In genomic region chr12:29200586-29200985, GRCh38 we compare ENCODE assay signal across 29 cellular contexts. TPM values are rescaled to one million over a fixed set of nuclear protein-coding genes. Genes with fewer than 3 reads are reported as not detected.
A peak's percentile ranks its signal among the peaks of the same experiment; 100 is the strongest.
DNase-seq lines count a peak whose midpoint lies in the region; ATAC-seq and TF ChIP-seq lines count a peak whose summit lies in the region.
"Had no signal": no experiment of that assay in that cellular context is flagged by ENCODE, and none has a peak within 500 bp of the region (broad histone marks: within the 10 kb centered on the region; RNA-seq: fewer than 3 reads in every experiment).

No MANE protein-coding gene starts in this region.

- CTCF ChIA-PET in naive thymus-derived CD4-positive, alpha-beta T cell (lab: Charles Lee), result no interaction called here

- H4K91ac ChIP-seq in mesenchymal stem cell (ENCODE audit: low read length), result no peak overlapping the region

- H3K9ac ChIP-seq in mesenchymal stem cell (ENCODE audit: low read length), result no peak overlapping the region
- H3K9ac ChIP-seq: GM23248, SK-N-SH had no signal

- H3K4me3 Mint-ChIP-seq in activated T-cell treated with anti-CD3 and anti-CD28 coated beads, Interleukin-2, amount 50 U/mL, for 24 hours, result no peak overlapping the region
- H3K4me3 Mint-ChIP-seq in naive thymus-derived CD4-positive, alpha-beta T cell, result no peak overlapping the region
- no peak overlapping the region for H3K4me3 Mint-ChIP-seq in nephron progenitor cell
- H3K4me3 Mint-ChIP-seq: activated CD4-positive, alpha-beta memory T cell treated with anti-CD3 and anti-CD28 coated beads for 36 hours; activated naive CD4-positive, alpha-beta T cell treated with anti-CD3 and anti-CD28 coated beads, Interleukin-2, amount 50 U/mL, for 24 hours; CD14-positive monocyte; IgD-negative memory B cell; mesothelial cell of epicardium; naive B cell; T-helper 1 cell treated with Interleukin-12 subunit alpha and Interleukin-12 subunit beta and Interleukin-4 antibody, amounts not matched to agents 30 μg/mL and 1 μg/mL, for 36 hours had no signal

- H3K27me3 Mint-ChIP-seq in activated T-cell treated with anti-CD3 and anti-CD28 coated beads, Interleukin-2, amount 50 U/mL, for 24 hours, result no peaks in the 10 kb centered on the region
- no peaks in the 10 kb centered on the region for H3K27me3 Mint-ChIP-seq in naive thymus-derived CD4-positive, alpha-beta T cell
- H3K27me3 Mint-ChIP-seq in nephron progenitor cell (ENCODE audit: low read depth, poor library complexity), result no peaks in the 10 kb centered on the region
- H3K27me3 Mint-ChIP-seq: activated CD4-positive, alpha-beta memory T cell treated with anti-CD3 and anti-CD28 coated beads for 36 hours; activated naive CD4-positive, alpha-beta T cell treated with anti-CD3 and anti-CD28 coated beads, Interleukin-2, amount 50 U/mL, for 24 hours had no signal

- no peaks in the 10 kb centered on the region for H3K79me1 ChIP-seq in mesenchymal stem cell (replicated peaks; ENCODE audit: low read length, poor library complexity, severe bottlenecking)

- intact Hi-C loops in naive thymus-derived CD4-positive, alpha-beta T cell (cut with micrococcal nuclease), result no loop called here

- H2BK15ac ChIP-seq in mesenchymal stem cell (ENCODE audit: low read depth, poor library complexity, severe bottlenecking), result no peak overlapping the region

- no peaks in the 10 kb centered on the region for H3K27me3 ChIP-seq in mesenchymal stem cell (ENCODE audit: control insufficient read depth in 1 of 2, insufficient read depth in 1 of 2, low read length in 2 of 2)
- H3K27me3 ChIP-seq in naive thymus-derived CD4-positive, alpha-beta T cell (ENCODE audit: control insufficient read depth in 2 of 2, insufficient read depth in 2 of 2, low read length in 2 of 2), result no peaks in the 10 kb centered on the region
- H3K27me3 ChIP-seq: testis had no signal

- H3K27ac ChIP-seq in mesenchymal stem cell (ENCODE audit: low read length, poor library complexity, severe bottlenecking), result no peak overlapping the region
- no peak overlapping the region for H3K27ac ChIP-seq in naive thymus-derived CD4-positive, alpha-beta T cell (ENCODE audit: low read depth, low read length)
- H3K27ac ChIP-seq: GM23248, testis had no signal

- H3K36me3 ChIP-seq in mesenchymal stem cell (ENCODE audit: control insufficient read depth in 1 of 2, insufficient read depth in 2 of 2, low read depth in 1 of 2, low read length in 2 of 2), result no peaks in the 10 kb centered on the region
- no peaks in the 10 kb centered on the region for H3K36me3 ChIP-seq in naive thymus-derived CD4-positive, alpha-beta T cell (ENCODE audit: control insufficient read depth in 2 of 3, insufficient read depth in 3 of 3, low read length in 3 of 3)

- peaks cover 2% of the 10 kb centered on the region for H3K4me1 ChIP-seq in mesenchymal stem cell (ENCODE audit: control insufficient read depth, insufficient read depth, low read depth, low read length)
- H3K4me1 ChIP-seq in naive thymus-derived CD4-positive, alpha-beta T cell (ENCODE audit: control insufficient read depth in 2 of 2, insufficient read depth in 2 of 2, low read length in 2 of 2), result no peaks in the 10 kb centered on the region
- H3K4me1 ChIP-seq: testis had no signal

- H3K9me3 Mint-ChIP-seq in activated T-cell treated with anti-CD3 and anti-CD28 coated beads, Interleukin-2, amount 50 U/mL, for 24 hours, result no peaks in the 10 kb centered on the region
- H3K9me3 Mint-ChIP-seq in naive thymus-derived CD4-positive, alpha-beta T cell, result peaks cover 0 to 4% (median 2%) of the 10 kb centered on the region in 11 donors
- H3K9me3 Mint-ChIP-seq in nephron progenitor cell, result peaks cover 19% of the 10 kb centered on the region
- H3K9me3 Mint-ChIP-seq: T-helper 1 cell treated with Interleukin-12 subunit alpha and Interleukin-12 subunit beta and Interleukin-4 antibody, amounts not matched to agents 30 μg/mL and 1 μg/mL, for 36 hours had no signal

- H2AFZ ChIP-seq in mesenchymal stem cell (ENCODE audit: low read depth, low read length), result peak overlapping the region; percentile 14
- H2AFZ ChIP-seq: GM23248 had no signal

- H3K18ac ChIP-seq in mesenchymal stem cell (ENCODE audit: low read depth in 1 of 2, low read length in 2 of 2), result peak overlapping the region in 1 of 2 experiments; percentile 52

- peaks cover 2% of the 10 kb centered on the region for H3K36me3 Mint-ChIP-seq in activated T-cell treated with anti-CD3 and anti-CD28 coated beads, Interleukin-2, amount 50 U/mL, for 24 hours (ENCODE audit: low read depth)
- peaks cover 0 to 9% (median 0%) of the 10 kb centered on the region in 5 donors for H3K36me3 Mint-ChIP-seq in naive thymus-derived CD4-positive, alpha-beta T cell
- H3K36me3 Mint-ChIP-seq in nephron progenitor cell (ENCODE audit: low read depth), result peaks cover 7% of the 10 kb centered on the region
- H3K36me3 Mint-ChIP-seq: mesothelial cell of epicardium, naive B cell had no signal

- H3K9me3 ChIP-seq in mesenchymal stem cell (ENCODE audit: control insufficient read depth, low read length), result no peaks in the 10 kb centered on the region
- no peaks in the 10 kb centered on the region for H3K9me3 ChIP-seq in naive thymus-derived CD4-positive, alpha-beta T cell (ENCODE audit: control insufficient read depth in 2 of 3, low read length in 3 of 3)
- H3K9me3 ChIP-seq: SK-N-SH, testis had no signal

- H2AK5ac ChIP-seq in mesenchymal stem cell (ENCODE audit: low read length, severe bottlenecking), result no peak overlapping the region

- POLR2A ChIA-PET in naive thymus-derived CD4-positive, alpha-beta T cell (lab: Charles Lee), result no interaction called here

- H3K23ac ChIP-seq in mesenchymal stem cell (ENCODE audit: low read length in 2 of 2), result no peak overlapping the region

- peak overlapping the region in 1 of 2 experiments; percentile 28 for H3K4ac ChIP-seq in mesenchymal stem cell (ENCODE audit: low read depth in 1 of 2, low read length in 2 of 2)

- no peak overlapping the region for H3K4me3 ChIP-seq in mesenchymal stem cell (ENCODE audit: insufficient read depth in 1 of 2, low read depth in 1 of 2, low read length in 2 of 2)
- H3K4me3 ChIP-seq in naive thymus-derived CD4-positive, alpha-beta T cell (ENCODE audit: low read length), result no peak overlapping the region
- H3K4me3 ChIP-seq: GM23248, testis had no signal

- H3K4me2 ChIP-seq in mesenchymal stem cell (ENCODE audit: low read length, poor library complexity, severe bottlenecking), result no peak overlapping the region
- H3K4me2 ChIP-seq: SK-N-SH had no signal

- peak; percentile 8 for DNase-seq in DMS 273 (lab: John Stamatoyannopoulos, UW; ENCODE audit: unreplicated experiment)
- no peak for DNase-seq in DMS 273 treated with DMSO at 0.1 percent for 48 hours (lab: John Stamatoyannopoulos, UW)
- DNase-seq in NCI-H1105 treated with DMSO at 0.1 percent for 48 hours (lab: John Stamatoyannopoulos, UW), result peak; percentile 88
- DNase-seq in NCI-H748 (lab: John Stamatoyannopoulos, UW; ENCODE audit: unreplicated experiment), result peak; percentile 79
- DNase-seq in mesenchymal stem cell, result no peak
- DNase-seq in activated T-cell treated with anti-CD3 and anti-CD28 coated beads, Interleukin-2, amount 50 U/mL, for 24 hours, result no peak
- no peak for DNase-seq in naive thymus-derived CD4-positive, alpha-beta T cell
- DNase-seq in nephron progenitor cell, result no peak
- DNase-seq: 8988T; activated CD4-positive, alpha-beta memory T cell treated with anti-CD3 and anti-CD28 coated beads for 36 hours; activated CD4-positive, CD25-positive, alpha-beta regulatory T cell treated with anti-CD3 and anti-CD28 coated beads, Interleukin-2, amount 50 U/mL, for 72 hours; activated CD8-positive, alpha-beta memory T cell treated with anti-CD3 and anti-CD28 coated beads, Interleukin-2, amount 50 U/mL, for 4 hours; anterior cingulate cortex; effector CD4-positive, alpha-beta T cell; GM23248; left ventricle myocardium superior; naive B cell; NCI-H1694 treated with DMSO at 0.1 percent for 48 hours; occipital lobe; PC-3; SK-N-SH; stimulated activated naive CD8-positive, alpha-beta T cell treated with anti-CD3 and anti-CD28 coated beads, Interleukin-15, Interleukin-2, amounts not matched to agents 100 U/mL and 50 U/mL, for 24 hours; testis had no signal

- no peak overlapping the region for H3K27ac Mint-ChIP-seq in activated T-cell treated with anti-CD3 and anti-CD28 coated beads, Interleukin-2, amount 50 U/mL, for 24 hours
- H3K27ac Mint-ChIP-seq in naive thymus-derived CD4-positive, alpha-beta T cell, result no peak overlapping the region
- H3K27ac Mint-ChIP-seq in nephron progenitor cell, result no peak overlapping the region
- H3K27ac Mint-ChIP-seq: activated CD4-positive, alpha-beta memory T cell treated with anti-CD3 and anti-CD28 coated beads for 36 hours; activated naive CD4-positive, alpha-beta T cell treated with anti-CD3 and anti-CD28 coated beads, Interleukin-2, amount 50 U/mL, for 24 hours; IgD-negative memory B cell; mesothelial cell of epicardium; naive B cell; T-helper 1 cell treated with Interleukin-12 subunit alpha and Interleukin-12 subunit beta and Interleukin-4 antibody, amounts not matched to agents 30 μg/mL and 1 μg/mL, for 36 hours had no signal

- no peak overlapping the region for H2BK12ac ChIP-seq in mesenchymal stem cell (ENCODE audit: low read length in 2 of 2)

- WGBS in mesenchymal stem cell, result 33% methylated on average over 3 of the region's 5 CpGs

- no peaks in the 10 kb centered on the region for H3K4me1 Mint-ChIP-seq in activated T-cell treated with anti-CD3 and anti-CD28 coated beads, Interleukin-2, amount 50 U/mL, for 24 hours (ENCODE audit: low read depth)
- peaks cover 0 to 1% (median 0%) of the 10 kb centered on the region in 7 donors for H3K4me1 Mint-ChIP-seq in naive thymus-derived CD4-positive, alpha-beta T cell
- no peaks in the 10 kb centered on the region for H3K4me1 Mint-ChIP-seq in nephron progenitor cell
- H3K4me1 Mint-ChIP-seq: activated naive CD4-positive, alpha-beta T cell treated with anti-CD3 and anti-CD28 coated beads, Interleukin-2, amount 50 U/mL, for 24 hours; IgD-negative memory B cell; mesothelial cell of epicardium; naive B cell had no signal

- no peak overlapping the region for H4K8ac ChIP-seq in mesenchymal stem cell (ENCODE audit: low read length)

- H3K14ac ChIP-seq in mesenchymal stem cell (ENCODE audit: low read length in 2 of 2), result no peak overlapping the region

- H2BK120ac ChIP-seq in mesenchymal stem cell (ENCODE audit: low read depth, low read length), result no peak overlapping the region

- no peak overlapping the region for H2BK5ac ChIP-seq in mesenchymal stem cell (ENCODE audit: low read depth, low read length, poor library complexity, severe bottlenecking)

- no peak for ATAC-seq in naive thymus-derived CD4-positive, alpha-beta T cell
- ATAC-seq: left ventricle myocardium superior; PC-3; stimulated activated naive CD8-positive, alpha-beta T cell treated with anti-CD3 and anti-CD28 coated beads, Interleukin-15, Interleukin-2, amounts not matched to agents 100 U/mL and 50 U/mL, for 24 hours had no signal

- no peak for TF ChIP-seq CTCF in nephron progenitor cell (IDR thresholded peaks at IDR 0.05)

RNA-seq across cellular contexts. Expression of gene FAR2, which starts 51.5 kb away (rescaled TPM):
- polyA plus RNA-seq in mesenchymal stem cell (2013, experiment 1 of 2), result 42.4 TPM
- 39.5 TPM for polyA plus RNA-seq in mesenchymal stem cell (2013, experiment 2 of 2)
- total RNA-seq in naive thymus-derived CD4-positive, alpha-beta T cell, result 10 to 100 TPM in 2 of 5 experiments, 1 to 10 TPM in 3; 1.1 to 11.1 (median 3.0) TPM
- polyA plus RNA-seq in naive thymus-derived CD4-positive, alpha-beta T cell, result 1 to 10 TPM; 1.3 to 1.9 TPM
- total RNA-seq: NCI-H460 had no signal

Comparison
In these comparisons a context has a peak if more than half of its experiments do, and no peak if none do; other contexts are left out.
1. DNase-seq: peak in DMS 273 (single experiment), NCI-H1105 treated with DMSO at 0.1 percent for 48 hours (single experiment) and NCI-H748 (single experiment); none in DMS 273 treated with DMSO at 0.1 percent for 48 hours (single experiment), mesenchymal stem cell (single experiment), activated T-cell treated with anti-CD3 and anti-CD28 coated beads, Interleukin-2, amount 50 U/mL, for 24 hours (single experiment), naive thymus-derived CD4-positive, alpha-beta T cell (0 of 9) and nephron progenitor cell (single experiment).